23 cellular contexts compared by ENCODE assay signal in the genomic region with DNA sequence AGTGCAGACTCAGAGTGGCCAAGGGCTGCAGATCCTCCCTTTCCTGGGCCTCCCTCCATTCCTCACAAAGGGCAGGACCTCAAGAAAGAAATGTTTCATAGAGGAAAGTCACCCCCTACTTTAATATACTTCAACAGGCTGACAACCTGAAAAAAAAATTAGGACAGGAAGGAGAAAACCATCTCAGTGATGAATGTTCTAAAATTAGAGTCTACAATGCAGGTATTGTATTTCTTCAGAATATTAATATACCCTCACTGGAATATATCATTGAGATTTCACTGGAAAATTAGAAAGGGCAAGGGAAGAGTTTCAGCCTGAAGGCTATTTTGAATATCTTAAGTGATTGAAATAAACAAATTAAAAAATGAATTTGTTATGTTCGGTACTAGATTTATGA.
"Had no signal": no experiment of that assay in that cellular context is flagged by ENCODE, and none has a peak within 500 bp of the region (broad histone marks: within the 10 kb centered on the region; RNA-seq: fewer than 3 reads in every experiment).

No MANE protein-coding gene starts in this region.

- H3K9me3 ChIP-seq: colonic mucosa had no signal

- H3K27ac ChIP-seq: colonic mucosa, epithelial cell of prostate, foreskin keratinocyte, gastroesophageal sphincter, hepatocyte, left ventricle myocardium inferior, lower lobe of right lung had no signal

- H3K36me3 Mint-ChIP-seq: immature natural killer cell had no signal

- DNase-seq: colonic mucosa; cortex of kidney; effector CD8-positive, alpha-beta T cell; effector memory CD8-positive, alpha-beta T cell; endodermal cell; erythroblast; foreskin keratinocyte; heart left ventricle; hypothalamus; immature natural killer cell; kidney; kidney glomerular epithelial cell; left colon; left ventricle myocardium inferior; lower lobe of right lung; mesenchymal stem cell; midbrain had no signal

- H3K9me3 Mint-ChIP-seq: effector memory CD8-positive, alpha-beta T cell; endodermal cell had no signal

- H3K4me3 ChIP-seq: colonic mucosa, gastroesophageal sphincter, heart left ventricle, hepatocyte, left ventricle myocardium inferior, lower lobe of right lung had no signal

- H3K36me3 ChIP-seq: colonic mucosa, gastroesophageal sphincter, heart left ventricle, left ventricle myocardium inferior, lower lobe of right lung had no signal

- ATAC-seq: effector memory CD8-positive, alpha-beta T cell; esophagus mucosa; foreskin keratinocyte; gastroesophageal sphincter; heart left ventricle; left colon; left lobe of liver; lower lobe of right lung had no signal

- H3K4me1 ChIP-seq: colonic mucosa, foreskin keratinocyte, lower lobe of right lung had no signal

- H3K4me1 Mint-ChIP-seq: endodermal cell, immature natural killer cell had no signal

- H3K27me3 ChIP-seq: colonic mucosa, gastroesophageal sphincter, hepatocyte had no signal

- H3K27ac Mint-ChIP-seq: dendritic cell treated with granulocyte-macrophage colony-stimulating factor and Interleukin-4, amounts not matched to agents 40 ng/mL and 50 ng/mL, for 4 days; effector memory CD8-positive, alpha-beta T cell; endodermal cell; immature natural killer cell had no signal

- H3K4me3 Mint-ChIP-seq: dendritic cell treated with granulocyte-macrophage colony-stimulating factor and Interleukin-4, amounts not matched to agents 40 ng/mL and 50 ng/mL, for 4 days; effector memory CD8-positive, alpha-beta T cell; endodermal cell; immature natural killer cell had no signal
